In the genomic region with DNA sequence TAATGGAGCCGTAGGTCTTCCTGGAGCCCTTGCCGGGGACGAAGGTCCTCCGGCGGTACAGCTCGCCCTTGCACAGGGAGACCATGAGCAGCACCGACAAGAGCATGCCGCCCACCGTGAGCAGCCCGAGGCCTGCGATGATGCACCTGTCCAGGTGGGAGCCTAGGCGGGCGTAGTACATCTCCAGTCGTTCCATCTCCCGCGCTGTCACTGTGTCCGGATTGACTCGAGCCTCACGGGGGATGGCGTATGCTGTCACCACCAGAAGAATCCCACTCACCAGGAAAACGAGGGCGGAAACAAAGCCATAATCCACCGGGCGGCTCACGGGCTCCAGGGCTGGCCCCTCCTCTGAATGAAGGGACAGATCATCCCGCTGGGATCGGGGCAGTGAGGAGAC, we compare ENCODE assay signal across 8 cellular contexts. TPM values are rescaled to one million over a fixed set of nuclear protein-coding genes. Genes with fewer than 3 reads are reported as not detected.
"Had no signal": no experiment of that assay in that cellular context is flagged by ENCODE, and none has a peak within 500 bp of the region (broad histone marks: within the 10 kb centered on the region; RNA-seq: fewer than 3 reads in every experiment).

No MANE protein-coding gene starts in this region.

- FAIRE-seq: G401.6, GM12878, GM12891, GM12892, GM18507, GM19239 had no signal

- ATAC-seq: GM12878 had no signal

- DNase-seq: GDM1, GF-D8 had no signal

- H3K4me3 ChIP-seq: GM12878 had no signal

RNA-seq across cellular contexts. Expression of gene TMEM74B, which starts 3.8 kb away (rescaled TPM):
- total RNA-seq: GM12878 had no signal

RNA-seq across cellular contexts. Expression of gene C20orf202, which starts 22.3 kb away (rescaled TPM):
- total RNA-seq: GM12878 had no signal

RNA-seq across cellular contexts. Expression of gene RAD21L1, which starts 44.9 kb away (rescaled TPM):
- total RNA-seq: GM12878 had no signal
- polyA plus RNA-seq: GM12878 had no signal
